Comparison of ENCODE assay signal across 29 cellular contexts in the genomic region with DNA sequence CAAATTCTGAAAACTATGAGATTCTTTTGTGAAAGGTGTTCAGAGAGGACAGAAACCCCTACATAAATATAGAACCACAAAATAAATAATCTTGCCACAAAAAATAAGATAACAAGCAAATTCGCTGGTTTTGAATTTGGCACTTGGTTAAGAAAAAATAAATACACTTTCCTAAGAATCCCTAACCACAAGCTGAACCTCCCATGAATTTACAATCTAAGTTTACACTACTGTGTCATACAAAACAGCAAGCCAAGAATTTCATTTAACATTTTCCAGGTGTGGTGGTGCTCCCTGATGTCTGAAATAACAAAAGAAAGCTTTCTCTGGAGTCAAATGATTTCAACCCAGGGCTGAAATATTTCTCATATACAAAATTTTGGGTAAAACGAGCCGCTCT.
DNase-seq lines count a peak whose midpoint lies in the region; ATAC-seq and TF ChIP-seq lines count a peak whose summit lies in the region.
"Had no signal": no experiment of that assay in that cellular context is flagged by ENCODE, and none has a peak within 500 bp of the region (broad histone marks: within the 10 kb centered on the region; RNA-seq: fewer than 3 reads in every experiment).

No MANE protein-coding gene starts in this region.

- H3K27me3 Mint-ChIP-seq in MCF 10A (ENCODE audit: insufficient read depth, unreplicated experiment) = no peaks in the 10 kb centered on the region
- H3K27me3 Mint-ChIP-seq: activated CD4-positive, alpha-beta T cell treated with anti-CD3 and anti-CD28 coated beads, Interleukin-2, amount 10 ng/mL, durations not matched to agents 7 days and 5 days; activated naive CD8-positive, alpha-beta T cell treated with anti-CD3 and anti-CD28 coated beads, Interleukin-2, amount 50 U/mL, for 24 hours had no signal

- POLR2A ChIA-PET in MCF 10A (lab: Yijun Ruan, JAX) = no interaction called here

- intact Hi-C loops in MCF 10A (cut with micrococcal nuclease) (no loop called here), Right ventricle myocardium superior (cut with DNase I) (no loop called here)

- no peaks in the 10 kb centered on the region for H3K27me3 ChIP-seq in muscle layer of colon (ENCODE audit: control insufficient read depth in 1 of 2, insufficient read depth in 2 of 2, low read length in 2 of 2)
- H3K27me3 ChIP-seq: colonic mucosa, pancreas, tibial nerve had no signal

- H3K36me3 Mint-ChIP-seq in MCF 10A (ENCODE audit: insufficient read depth, unreplicated experiment) = no peaks in the 10 kb centered on the region
- H3K36me3 Mint-ChIP-seq: CD14-positive monocyte had no signal

- no peak for ATAC-seq in Right ventricle myocardium superior (ENCODE audit: poor library complexity)
- ATAC-seq: activated naive CD8-positive, alpha-beta T cell treated with anti-CD3 and anti-CD28 coated beads, Interleukin-2, amount 50 U/mL, for 24 hours; activated T-cell treated with anti-CD3 and anti-CD28 coated beads, Interleukin-2, amount 50 U/mL, for 4 hours; lower lobe of right lung; pancreas; WTC11 had no signal

- peaks cover 6% of the 10 kb centered on the region for H3K9me3 ChIP-seq in muscle layer of colon (ENCODE audit: low read length)
- H3K9me3 ChIP-seq: colonic mucosa, pancreas had no signal

- BruUV-seq in MCF 10A (replicated peaks; lab: Mats Ljungman, UMichigan) = no TSS peak

- no peaks in the 10 kb centered on the region for H3K9me3 Mint-ChIP-seq in MCF 10A (ENCODE audit: unreplicated experiment)
- H3K9me3 Mint-ChIP-seq: activated CD4-positive, alpha-beta T cell treated with anti-CD3 and anti-CD28 coated beads, Interleukin-2, amount 10 ng/mL, durations not matched to agents 7 days and 5 days had no signal

- H3K27ac ChIP-seq in muscle layer of colon (ENCODE audit: low read depth, low read length) = no peak overlapping the region
- H3K27ac ChIP-seq: colonic mucosa, KMS-11, lower lobe of right lung, pancreas, PC-9, tibial nerve had no signal

- CTCF ChIA-PET in MCF 10A (lab: Yijun Ruan, JAX) = no interaction called here

- DNase-seq in AG20443 (ENCODE audit: low spot score) (peak; percentile 10), NCI-H774 (lab: John Stamatoyannopoulos, UW) (peak; percentile 1), dedifferentiated amniotic fluid mesenchymal stem cell (ENCODE audit: extremely low spot score) (peak; percentile 59), SW 1271 (lab: John Stamatoyannopoulos, UW) (no peak), MCF 10A (ENCODE audit: unreplicated experiment) (no peak), Right ventricle myocardium superior (no peak), NCI-H2196 (lab: John Stamatoyannopoulos, UW; ENCODE audit: unreplicated experiment) (no peak)
- DNase-seq: ACHN; activated CD4-positive, alpha-beta T cell treated with anti-CD3 and anti-CD28 coated beads, Interleukin-2, amount 10 ng/mL, durations not matched to agents 7 days and 5 days; activated naive CD8-positive, alpha-beta T cell treated with anti-CD3 and anti-CD28 coated beads, Interleukin-2, amount 50 U/mL, for 24 hours; activated T-cell treated with anti-CD3 and anti-CD28 coated beads, Interleukin-2, amount 50 U/mL, for 4 hours; colonic mucosa; DND-41; head of caudate nucleus; kidney glomerular epithelial cell; lower lobe of right lung; NCI-H1436 treated with DMSO at 0.1 percent for 48 hours; NCI-H2107; nephron progenitor cell; pancreas; PC-9; SHP77; small intestine; stimulated activated CD4-positive, alpha-beta T cell treated with anti-CD3 and anti-CD28 coated beads, Interleukin-2, amount 100 ng/mL, for 24 hours had no signal

- no peak for TF ChIP-seq CTCF in MCF 10A (IDR thresholded peaks at IDR 0.05; ENCODE audit: unreplicated experiment)

- H3K9ac ChIP-seq in muscle layer of colon (ENCODE audit: low read length) = no peak overlapping the region
- H3K9ac ChIP-seq: KMS-11 had no signal

- H3K36me3 ChIP-seq in muscle layer of colon (ENCODE audit: insufficient read depth, low read length) = no peaks in the 10 kb centered on the region
- H3K36me3 ChIP-seq: colonic mucosa, lower lobe of right lung, pancreas, tibial nerve had no signal

- no peaks in the 10 kb centered on the region for H3K4me1 Mint-ChIP-seq in MCF 10A (ENCODE audit: insufficient read depth, unreplicated experiment)
- H3K4me1 Mint-ChIP-seq: activated CD4-positive, alpha-beta T cell treated with anti-CD3 and anti-CD28 coated beads, Interleukin-2, amount 10 ng/mL, durations not matched to agents 7 days and 5 days; activated naive CD8-positive, alpha-beta T cell treated with anti-CD3 and anti-CD28 coated beads, Interleukin-2, amount 50 U/mL, for 24 hours; CD14-positive monocyte; nephron progenitor cell had no signal

- peaks cover 12% of the 10 kb centered on the region for H3K4me1 ChIP-seq in muscle layer of colon (ENCODE audit: insufficient read depth, low read length)
- H3K4me1 ChIP-seq: colonic mucosa, lower lobe of right lung, pancreas, tibial nerve had no signal

- H3K4me3 Mint-ChIP-seq in MCF 10A (ENCODE audit: unreplicated experiment) = no peak overlapping the region
- H3K4me3 Mint-ChIP-seq: activated CD4-positive, alpha-beta T cell treated with anti-CD3 and anti-CD28 coated beads, Interleukin-2, amount 10 ng/mL, durations not matched to agents 7 days and 5 days; activated naive CD8-positive, alpha-beta T cell treated with anti-CD3 and anti-CD28 coated beads, Interleukin-2, amount 50 U/mL, for 24 hours; activated T-cell treated with anti-CD3 and anti-CD28 coated beads, Interleukin-2, amount 50 U/mL, for 4 hours; CD14-positive monocyte; nephron progenitor cell; WTC11 had no signal

- peak overlapping the region; percentile 18 to 30 for H3K4me3 ChIP-seq in muscle layer of colon (ENCODE audit: low read depth in 1 of 2, low read length in 2 of 2)
- H3K4me3 ChIP-seq: colonic mucosa, lower lobe of right lung, pancreas, PC-9, tibial nerve had no signal

- no peak overlapping the region for H3K27ac Mint-ChIP-seq in MCF 10A (ENCODE audit: low read depth, unreplicated experiment)
- H3K27ac Mint-ChIP-seq: activated CD4-positive, alpha-beta T cell treated with anti-CD3 and anti-CD28 coated beads, Interleukin-2, amount 10 ng/mL, durations not matched to agents 7 days and 5 days; activated naive CD8-positive, alpha-beta T cell treated with anti-CD3 and anti-CD28 coated beads, Interleukin-2, amount 50 U/mL, for 24 hours; CD14-positive monocyte; nephron progenitor cell; WTC11 had no signal

Comparison
In these comparisons a context has a peak if more than half of its experiments do, and no peak if none do; other contexts are left out.
1. DNase-seq: peak in AG20443 (single experiment), NCI-H774 (single experiment) and dedifferentiated amniotic fluid mesenchymal stem cell (single experiment); none in SW 1271 (0 of 2), MCF 10A (single experiment), Right ventricle myocardium superior (single experiment) and NCI-H2196 (single experiment).